33 cellular contexts compared by ENCODE assay signal in genomic region chr14:102920273-102920997, GRCh38. TPM values are rescaled to one million over a fixed set of nuclear protein-coding genes. Genes with fewer than 3 reads are reported as not detected.
"Had no signal": no experiment of that assay in that cellular context is flagged by ENCODE, and none has a peak within 500 bp of the region (broad histone marks: within the 10 kb centered on the region; RNA-seq: fewer than 3 reads in every experiment).

No MANE protein-coding gene starts in this region.

- ATAC-seq: activated CD4-positive, alpha-beta T cell treated with anti-CD3 and anti-CD28 coated beads for 36 hours; activated CD8-positive, alpha-beta memory T cell treated with anti-CD3 and anti-CD28 coated beads, Interleukin-2, amount 10 ng/mL, durations not matched to agents 7 days and 5 days; activated CD8-positive, alpha-beta T cell treated with anti-CD3 and anti-CD28 coated beads, Interleukin-2, amount 10 ng/mL, durations not matched to agents 7 days and 5 days; activated naive CD4-positive, alpha-beta T cell treated with anti-CD3 and anti-CD28 coated beads, Interleukin-2, amount 50 U/mL, for 72 hours; activated T-cell treated with anti-CD3 and anti-CD28 coated beads, Interleukin-2, amount 50 U/mL, for 72 hours; esophagus mucosa; T-cell had no signal

- H3K9me3 Mint-ChIP-seq: activated CD4-positive, alpha-beta memory T cell treated with anti-CD3 and anti-CD28 coated beads for 36 hours; activated CD4-positive, alpha-beta T cell treated with anti-CD3 and anti-CD28 coated beads, Interleukin-2, amount 10 ng/mL, durations not matched to agents 24 days and 14 days; activated naive CD4-positive, alpha-beta T cell treated with anti-CD3 and anti-CD28 coated beads, Interleukin-2, amount 10 ng/mL, durations not matched to agents 7 days and 5 days; activated naive CD4-positive, alpha-beta T cell treated with anti-CD3 and anti-CD28 coated beads, Interleukin-2, amount 50 U/mL, for 72 hours; activated naive CD8-positive, alpha-beta T cell treated with anti-CD3 and anti-CD28 coated beads, Interleukin-2, amount 10 ng/mL, durations not matched to agents 7 days and 5 days; activated T-cell treated with anti-CD3 and anti-CD28 coated beads, Interleukin-2, amount 50 U/mL, for 72 hours; brain; central memory CD8-positive, alpha-beta T cell; dendritic cell treated with granulocyte-macrophage colony-stimulating factor and Interleukin-4, amounts not matched to agents 40 ng/mL and 50 ng/mL, for 4 days; endodermal cell; T-cell; T-helper 1 cell treated with Interleukin-12 subunit alpha and Interleukin-12 subunit beta and Interleukin-4 antibody, amounts not matched to agents 30 μg/mL and 1 μg/mL, for 36 hours had no signal

- H3K4me3 ChIP-seq: ascending aorta, breast epithelium, coronary artery, dorsolateral prefrontal cortex had no signal

- H3K4me1 Mint-ChIP-seq: activated CD4-positive, alpha-beta T cell treated with anti-CD3 and anti-CD28 coated beads, Interleukin-2, amount 10 ng/mL, durations not matched to agents 24 days and 14 days; brain; central memory CD8-positive, alpha-beta T cell; endodermal cell had no signal

- H3K9me3 ChIP-seq: ascending aorta, breast epithelium had no signal

- H3K36me3 Mint-ChIP-seq: activated CD4-positive, alpha-beta memory T cell treated with anti-CD3 and anti-CD28 coated beads for 36 hours; activated CD8-positive, alpha-beta memory T cell treated with anti-CD3 and anti-CD28 coated beads, Interleukin-2, amount 10 ng/mL, durations not matched to agents 7 days and 5 days; activated naive CD4-positive, alpha-beta T cell treated with anti-CD3 and anti-CD28 coated beads, Interleukin-2, amount 10 ng/mL, durations not matched to agents 7 days and 5 days; activated naive CD4-positive, alpha-beta T cell treated with anti-CD3 and anti-CD28 coated beads, Interleukin-2, amount 50 U/mL, for 72 hours; activated naive CD8-positive, alpha-beta T cell treated with anti-CD3 and anti-CD28 coated beads, Interleukin-2, amount 10 ng/mL, durations not matched to agents 7 days and 5 days; brain; T-cell had no signal

- H3K27ac Mint-ChIP-seq: activated CD4-positive, alpha-beta memory T cell treated with anti-CD3 and anti-CD28 coated beads for 36 hours; activated CD4-positive, alpha-beta T cell treated with anti-CD3 and anti-CD28 coated beads for 36 hours; activated CD4-positive, alpha-beta T cell treated with anti-CD3 and anti-CD28 coated beads, Interleukin-2, amount 10 ng/mL, durations not matched to agents 24 days and 14 days; activated CD8-positive, alpha-beta memory T cell treated with anti-CD3 and anti-CD28 coated beads, Interleukin-2, amount 10 ng/mL, durations not matched to agents 7 days and 5 days; activated CD8-positive, alpha-beta T cell treated with anti-CD3 and anti-CD28 coated beads, Interleukin-2, amount 10 ng/mL, durations not matched to agents 7 days and 5 days; activated naive CD4-positive, alpha-beta T cell treated with anti-CD3 and anti-CD28 coated beads, Interleukin-2, amount 10 ng/mL, durations not matched to agents 7 days and 5 days; activated naive CD4-positive, alpha-beta T cell treated with anti-CD3 and anti-CD28 coated beads, Interleukin-2, amount 50 U/mL, for 72 hours; activated naive CD8-positive, alpha-beta T cell treated with anti-CD3 and anti-CD28 coated beads, Interleukin-2, amount 10 ng/mL, durations not matched to agents 7 days and 5 days; activated T-cell treated with anti-CD3 and anti-CD28 coated beads, Interleukin-2, amount 50 U/mL, for 72 hours; brain; dendritic cell treated with granulocyte-macrophage colony-stimulating factor and Interleukin-4, amounts not matched to agents 40 ng/mL and 50 ng/mL, for 4 days; endodermal cell; T-cell; T-helper 1 cell treated with Interleukin-12 subunit alpha and Interleukin-12 subunit beta and Interleukin-4 antibody, amounts not matched to agents 30 μg/mL and 1 μg/mL, for 36 hours had no signal

- H3K27me3 Mint-ChIP-seq: activated naive CD4-positive, alpha-beta T cell treated with anti-CD3 and anti-CD28 coated beads, Interleukin-2, amount 10 ng/mL, durations not matched to agents 7 days and 5 days; dendritic cell treated with granulocyte-macrophage colony-stimulating factor and Interleukin-4, amounts not matched to agents 40 ng/mL and 50 ng/mL, for 4 days had no signal

- H3K4me3 Mint-ChIP-seq: activated CD4-positive, alpha-beta memory T cell treated with anti-CD3 and anti-CD28 coated beads for 36 hours; activated CD4-positive, alpha-beta T cell treated with anti-CD3 and anti-CD28 coated beads for 36 hours; activated CD4-positive, alpha-beta T cell treated with anti-CD3 and anti-CD28 coated beads, Interleukin-2, amount 10 ng/mL, durations not matched to agents 24 days and 14 days; activated CD8-positive, alpha-beta memory T cell treated with anti-CD3 and anti-CD28 coated beads, Interleukin-2, amount 10 ng/mL, durations not matched to agents 7 days and 5 days; activated CD8-positive, alpha-beta T cell treated with anti-CD3 and anti-CD28 coated beads, Interleukin-2, amount 10 ng/mL, durations not matched to agents 7 days and 5 days; activated naive CD4-positive, alpha-beta T cell treated with anti-CD3 and anti-CD28 coated beads, Interleukin-2, amount 10 ng/mL, durations not matched to agents 7 days and 5 days; activated naive CD8-positive, alpha-beta T cell treated with anti-CD3 and anti-CD28 coated beads, Interleukin-2, amount 10 ng/mL, durations not matched to agents 7 days and 5 days; activated T-cell treated with anti-CD3 and anti-CD28 coated beads, Interleukin-2, amount 50 U/mL, for 72 hours; brain; central memory CD8-positive, alpha-beta T cell; dendritic cell treated with granulocyte-macrophage colony-stimulating factor and Interleukin-4, amounts not matched to agents 40 ng/mL and 50 ng/mL, for 4 days; endodermal cell; T-cell; T-helper 1 cell treated with Interleukin-12 subunit alpha and Interleukin-12 subunit beta and Interleukin-4 antibody, amounts not matched to agents 30 μg/mL and 1 μg/mL, for 36 hours had no signal

- DNase-seq: activated CD4-positive, alpha-beta memory T cell treated with anti-CD3 and anti-CD28 coated beads for 36 hours; activated CD4-positive, alpha-beta T cell treated with anti-CD3 and anti-CD28 coated beads for 36 hours; activated CD4-positive, alpha-beta T cell treated with anti-CD3 and anti-CD28 coated beads, Interleukin-2, amount 10 ng/mL, durations not matched to agents 24 days and 14 days; activated CD4-positive, CD25-positive, alpha-beta regulatory T cell; activated CD4-positive, CD25-positive, alpha-beta regulatory T cell treated with anti-CD3 and anti-CD28 coated beads, Interleukin-2, amount 50 U/mL, for 72 hours; activated CD8-positive, alpha-beta memory T cell treated with anti-CD3 and anti-CD28 coated beads, Interleukin-2, amount 10 ng/mL, durations not matched to agents 7 days and 5 days; activated CD8-positive, alpha-beta memory T cell treated with anti-CD3 and anti-CD28 coated beads, Interleukin-2, amount 50 U/mL, for 4 hours; activated CD8-positive, alpha-beta T cell treated with anti-CD3 and anti-CD28 coated beads, Interleukin-2, amount 10 ng/mL, durations not matched to agents 7 days and 5 days; activated gamma-delta T cell; activated naive CD4-positive, alpha-beta T cell; activated naive CD4-positive, alpha-beta T cell treated with anti-CD3 and anti-CD28 coated beads, Interleukin-2, amount 10 ng/mL, durations not matched to agents 7 days and 5 days; activated naive CD8-positive, alpha-beta T cell treated with anti-CD3 and anti-CD28 coated beads, Interleukin-2, amount 10 ng/mL, durations not matched to agents 7 days and 5 days; activated T-cell treated with anti-CD3 and anti-CD28 coated beads, Interleukin-2, amount 50 U/mL, for 1 hour; activated T-cell treated with anti-CD3 and anti-CD28 coated beads, Interleukin-2, amount 50 U/mL, for 72 hours; dorsolateral prefrontal cortex; effector memory CD4-positive, alpha-beta T cell; endodermal cell; foreskin fibroblast; head of caudate nucleus; T-cell; T-helper 9 cell; WERI-Rb-1 had no signal

- H3K27ac ChIP-seq: ascending aorta, breast epithelium, coronary artery, dorsolateral prefrontal cortex, WERI-Rb-1 had no signal

- FAIRE-seq: frontal cortex had no signal

- H3K36me3 ChIP-seq: ascending aorta, breast epithelium, WERI-Rb-1 had no signal

RNA-seq across cellular contexts. Expression of gene AMN, which starts 2.0 kb away (rescaled TPM):
- total RNA-seq: cardiac septum had no signal
